ENCODE assay signal across 1 cellular context in the genomic region with DNA sequence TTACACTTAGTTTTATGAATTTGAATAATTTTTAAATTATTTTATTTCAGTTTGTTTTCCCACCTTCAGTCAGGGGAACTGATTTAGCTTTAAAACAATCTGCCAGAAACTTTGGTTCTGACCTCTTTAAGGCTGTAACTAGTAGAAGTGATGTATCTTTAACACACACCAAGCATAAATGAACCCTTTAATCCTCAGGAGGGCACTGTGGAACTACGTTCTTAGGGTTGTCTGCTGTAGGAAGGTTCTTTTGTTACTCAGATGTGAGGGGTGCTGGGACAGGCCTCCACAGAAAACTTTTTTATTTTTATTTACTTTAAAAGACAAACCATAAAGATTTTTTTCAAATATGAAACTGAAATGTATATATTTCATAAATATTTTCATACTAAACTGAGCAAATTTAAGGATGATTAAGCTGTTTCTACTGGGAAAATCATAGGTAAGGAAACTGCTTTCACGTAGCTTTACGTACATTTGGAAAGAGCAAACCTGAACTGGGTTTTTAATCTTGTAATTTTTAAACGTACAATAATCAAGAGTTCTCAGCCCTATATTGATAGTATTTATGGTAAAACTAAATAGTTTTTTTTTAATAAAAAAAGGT.
TF ChIP-seq lines count a peak whose summit lies in the region.

No MANE protein-coding gene starts in this region.

TF ChIP-seq in GM23338, 12 proteins besides CTCF, POLR2A, EP300 and RAD21 (continued from another document):
- TF ChIP-seq JUNB (IDR thresholded peaks at IDR 0.05; ENCODE audit: unreplicated experiment) (no peak), ZNF114 (CRISPR knock-in tag; IDR thresholded peaks at IDR 0.05) (no peak), ZNF331 (CRISPR knock-in tag; IDR thresholded peaks at IDR 0.05; ENCODE audit: low read depth) (no peak), EZH2 (IDR thresholded peaks at IDR 0.05; ENCODE audit: low read depth, unreplicated experiment) (no peak), ETS1 (IDR thresholded peaks at IDR 0.05) (no peak)
TF ChIP-seq in GM23338: peak in this region for 0.
